24 cellular contexts compared by ENCODE assay signal in the genomic region with DNA sequence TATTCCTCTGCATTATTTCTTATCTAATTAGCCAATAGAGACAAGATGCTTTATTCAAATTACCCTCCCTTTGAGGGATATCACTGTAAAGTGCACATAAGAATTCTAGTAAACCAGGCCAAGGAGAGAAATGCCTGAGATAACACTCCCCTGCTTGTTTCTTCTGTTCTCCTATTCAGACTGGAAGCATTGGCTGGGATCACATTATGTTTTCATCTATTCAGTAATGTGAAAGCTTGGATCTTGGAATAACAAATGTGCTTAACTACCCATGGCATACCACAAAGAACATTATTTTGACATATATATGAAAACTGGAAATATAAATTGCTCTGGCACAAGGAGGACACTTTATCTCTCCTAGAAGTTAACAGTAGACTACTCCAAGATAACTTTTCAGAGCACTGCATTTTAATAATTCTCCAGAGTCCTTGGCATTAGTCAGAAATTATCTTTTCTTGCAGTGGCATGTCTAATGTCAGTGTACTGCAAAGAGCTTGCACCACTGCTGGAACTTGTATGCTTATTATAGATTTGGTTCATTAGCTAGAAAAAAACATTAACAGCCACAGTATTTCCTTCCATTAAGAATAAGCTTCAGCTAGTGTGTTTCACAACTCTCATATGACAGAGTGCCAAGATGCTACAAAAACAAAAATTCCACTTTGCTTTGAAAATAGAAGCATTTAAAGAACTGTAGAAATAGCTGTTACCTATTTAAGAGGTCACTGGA.
A peak's percentile ranks its signal among the peaks of the same experiment; 100 is the strongest.
DNase-seq lines count a peak whose midpoint lies in the region; ATAC-seq, FAIRE-seq and TF ChIP-seq lines count a peak whose summit lies in the region.
"Had no signal": no experiment of that assay in that cellular context is flagged by ENCODE, and none has a peak within 500 bp of the region (broad histone marks: within the 10 kb centered on the region; RNA-seq: fewer than 3 reads in every experiment).

No MANE protein-coding gene starts in this region.

- no peaks in the 10 kb centered on the region for H3K36me3 Mint-ChIP-seq in osteocyte (ENCODE audit: unreplicated experiment)
- peaks cover 0 to 9% of the 10 kb centered on the region in 2 donors for H3K36me3 Mint-ChIP-seq in stimulated activated naive B cell treated with anti-CD40 and anti-IgM and Interleukin-4, amounts not matched to agents 10 μg/mL and 1 μg/mL and 100 μg/mL, for 72 hours

- TF ChIP-seq POLR2A in GM12892 (IDR thresholded peaks at IDR 0.05; ENCODE audit: low read depth, low read length), result no peak

- H3K27me3 Mint-ChIP-seq in osteocyte (ENCODE audit: unreplicated experiment), result no peaks in the 10 kb centered on the region
- H3K27me3 Mint-ChIP-seq in stimulated activated naive B cell treated with anti-CD40 and anti-IgM and Interleukin-4, amounts not matched to agents 10 μg/mL and 1 μg/mL and 100 μg/mL, for 72 hours, result no peaks in the 10 kb centered on the region
- H3K27me3 Mint-ChIP-seq: activated naive CD8-positive, alpha-beta T cell treated with anti-CD3 and anti-CD28 coated beads for 36 hours; activated T-helper 17 cell treated with anti-CD3 and anti-CD28 coated beads, Interleukin-2, amount 50 U/mL, for 72 hours; B cell; effector memory CD8-positive, alpha-beta T cell had no signal

- DNase-seq in GM03348 (ENCODE audit: low spot score) (peak; percentile 11), amniotic epithelial cell (ENCODE audit: low read depth) (peak; percentile 78), fibroblast of lung (ENCODE audit: low read depth in 2 of 2) (peak; percentile 37 to 56), osteocyte (ENCODE audit: extremely low spot score, unreplicated experiment) (no peak), GM12892 (ENCODE audit: insufficient read length) (no peak)
- no peak for DNase-seq in stimulated activated naive B cell treated with anti-CD40 and anti-IgM and Interleukin-4, amounts not matched to agents 10 μg/mL and 1 μg/mL and 100 μg/mL, for 72 hours
- DNase-seq: activated CD4-positive, alpha-beta T cell treated with anti-CD3 and anti-CD28 coated beads for 48 hours; activated naive CD8-positive, alpha-beta T cell treated with anti-CD3 and anti-CD28 coated beads for 36 hours; effector memory CD8-positive, alpha-beta T cell; gastrocnemius medialis; KBM-7; left colon; mucosa of descending colon; NCI-H2029 treated with DMSO at 0.1 percent for 48 hours; NCI-H524; right cardiac atrium; stimulated activated naive CD8-positive, alpha-beta T cell treated with anti-CD3 and anti-CD28 coated beads, Interleukin-15, Interleukin-2, amounts not matched to agents 100 U/mL and 50 U/mL, for 24 hours; tibial artery had no signal

- H3K36me3 ChIP-seq in fibroblast of lung (ENCODE audit: control insufficient read depth, insufficient read depth, low read length), result no peaks in the 10 kb centered on the region
- H3K36me3 ChIP-seq: gastrocnemius medialis, neutrophil, tibial artery had no signal

- no peaks in the 10 kb centered on the region for H3K9me3 Mint-ChIP-seq in osteocyte (ENCODE audit: unreplicated experiment)
- no peaks in the 10 kb centered on the region for H3K9me3 Mint-ChIP-seq in stimulated activated naive B cell treated with anti-CD40 and anti-IgM and Interleukin-4, amounts not matched to agents 10 μg/mL and 1 μg/mL and 100 μg/mL, for 72 hours
- H3K9me3 Mint-ChIP-seq: activated naive CD8-positive, alpha-beta T cell treated with anti-CD3 and anti-CD28 coated beads for 36 hours; activated T-helper 17 cell treated with anti-CD3 and anti-CD28 coated beads, Interleukin-2, amount 50 U/mL, for 72 hours; effector memory CD8-positive, alpha-beta T cell had no signal

- H3K4me1 Mint-ChIP-seq in osteocyte (ENCODE audit: unreplicated experiment), result peaks cover 30% of the 10 kb centered on the region
- H3K4me1 Mint-ChIP-seq in stimulated activated naive B cell treated with anti-CD40 and anti-IgM and Interleukin-4, amounts not matched to agents 10 μg/mL and 1 μg/mL and 100 μg/mL, for 72 hours, result no peaks in the 10 kb centered on the region
- H3K4me1 Mint-ChIP-seq: B cell had no signal

- H3K4me2 ChIP-seq in fibroblast of lung (ENCODE audit: extremely low read depth, insufficient read depth, low read length), result no peak overlapping the region

- H3K4me3 Mint-ChIP-seq in osteocyte (ENCODE audit: unreplicated experiment), result no peak overlapping the region
- no peak overlapping the region for H3K4me3 Mint-ChIP-seq in stimulated activated naive B cell treated with anti-CD40 and anti-IgM and Interleukin-4, amounts not matched to agents 10 μg/mL and 1 μg/mL and 100 μg/mL, for 72 hours
- H3K4me3 Mint-ChIP-seq: activated naive CD8-positive, alpha-beta T cell treated with anti-CD3 and anti-CD28 coated beads for 36 hours; activated T-helper 17 cell treated with anti-CD3 and anti-CD28 coated beads, Interleukin-2, amount 50 U/mL, for 72 hours; B cell; effector memory CD8-positive, alpha-beta T cell had no signal

- H3K4me3 ChIP-seq in fibroblast of lung (replicated peaks in 1 of 4; ENCODE audit: control extremely low read depth in 1 of 4, insufficient read depth in 1 of 4, low read depth in 3 of 4, low read length in 4 of 4), result no peak overlapping the region
- H3K4me3 ChIP-seq: gastrocnemius medialis, mucosa of descending colon, tibial artery had no signal

- H3K4me1 ChIP-seq in fibroblast of lung (ENCODE audit: control insufficient read depth, extremely low read depth, insufficient read depth, low read length), result peaks cover 2% of the 10 kb centered on the region
- H3K4me1 ChIP-seq: gastrocnemius medialis had no signal

- no peaks in the 10 kb centered on the region for H3K79me2 ChIP-seq in fibroblast of lung (ENCODE audit: control insufficient read depth, insufficient read depth, low read length)

- TF ChIP-seq CTCF in fibroblast of lung (conservative IDR thresholded peaks at IDR 0.05 in 1 of 2, IDR thresholded peaks at IDR 0.05 in 1 of 2; ENCODE audit: low read depth in 1 of 2, low read length in 2 of 2), result no peak
- TF ChIP-seq CTCF in osteocyte (IDR thresholded peaks at IDR 0.05), result no peak

- no peak for FAIRE-seq in GM12892 (lab: Jason Lieb, UNC)
- FAIRE-seq: GM18507 had no signal

- ATAC-seq in stimulated activated naive B cell treated with anti-CD40 and anti-IgM and Interleukin-4, amounts not matched to agents 10 μg/mL and 1 μg/mL and 100 μg/mL, for 72 hours (replicated peaks), result no peak
- no peak for ATAC-seq in HG03521 (IDR thresholded peaks at IDR 0.05; ENCODE audit: unreplicated experiment)
- ATAC-seq: activated T-helper 17 cell treated with anti-CD3 and anti-CD28 coated beads, Interleukin-2, amount 50 U/mL, for 72 hours; effector memory CD8-positive, alpha-beta T cell; gastrocnemius medialis; left colon; mucosa of descending colon; stimulated activated naive CD8-positive, alpha-beta T cell treated with anti-CD3 and anti-CD28 coated beads, Interleukin-15, Interleukin-2, amounts not matched to agents 100 U/mL and 50 U/mL, for 24 hours had no signal

- no peaks in the 10 kb centered on the region for H3K9me3 ChIP-seq in fibroblast of lung (ENCODE audit: control insufficient read depth, insufficient read depth, low read depth, low read length)
- H3K9me3 ChIP-seq: gastrocnemius medialis, mucosa of descending colon, neutrophil, tibial artery had no signal

- no peaks in the 10 kb centered on the region for H4K20me1 ChIP-seq in fibroblast of lung (ENCODE audit: control insufficient read depth, extremely low read depth, insufficient read depth, low read length)

- no peak overlapping the region for H3K27ac ChIP-seq in fibroblast of lung (ENCODE audit: insufficient read depth, low read length)
- H3K27ac ChIP-seq: gastrocnemius medialis, neutrophil, RWPE1 had no signal

- H3K9ac ChIP-seq in fibroblast of lung (ENCODE audit: insufficient read depth, low read length), result no peak overlapping the region

- no peak overlapping the region for H2AFZ ChIP-seq in fibroblast of lung (ENCODE audit: low read length)

- H3K27me3 ChIP-seq in fibroblast of lung (ENCODE audit: control insufficient read depth, insufficient read depth, low read length), result no peaks in the 10 kb centered on the region
- H3K27me3 ChIP-seq: gastrocnemius medialis, neutrophil, tibial artery had no signal

- peak overlapping the region; percentile 55 for H3K27ac Mint-ChIP-seq in osteocyte (ENCODE audit: unreplicated experiment)
- no peak overlapping the region for H3K27ac Mint-ChIP-seq in stimulated activated naive B cell treated with anti-CD40 and anti-IgM and Interleukin-4, amounts not matched to agents 10 μg/mL and 1 μg/mL and 100 μg/mL, for 72 hours
- H3K27ac Mint-ChIP-seq: activated naive CD8-positive, alpha-beta T cell treated with anti-CD3 and anti-CD28 coated beads for 36 hours; activated T-helper 17 cell treated with anti-CD3 and anti-CD28 coated beads, Interleukin-2, amount 50 U/mL, for 72 hours; B cell; effector memory CD8-positive, alpha-beta T cell had no signal

Comparison
In these comparisons a context has a peak if more than half of its experiments do, and no peak if none do; other contexts are left out.
1. DNase-seq: peak in GM03348 (single experiment), amniotic epithelial cell (single experiment) and fibroblast of lung (2 of 2); none in osteocyte (single experiment), stimulated activated naive B cell treated with anti-CD40 and anti-IgM and Interleukin-4, amounts not matched to agents 10 μg/mL and 1 μg/mL and 100 μg/mL, for 72 hours (single experiment) and GM12892 (single experiment).